Comparison of ENCODE assay signal across 8 cellular contexts in the genomic region with DNA sequence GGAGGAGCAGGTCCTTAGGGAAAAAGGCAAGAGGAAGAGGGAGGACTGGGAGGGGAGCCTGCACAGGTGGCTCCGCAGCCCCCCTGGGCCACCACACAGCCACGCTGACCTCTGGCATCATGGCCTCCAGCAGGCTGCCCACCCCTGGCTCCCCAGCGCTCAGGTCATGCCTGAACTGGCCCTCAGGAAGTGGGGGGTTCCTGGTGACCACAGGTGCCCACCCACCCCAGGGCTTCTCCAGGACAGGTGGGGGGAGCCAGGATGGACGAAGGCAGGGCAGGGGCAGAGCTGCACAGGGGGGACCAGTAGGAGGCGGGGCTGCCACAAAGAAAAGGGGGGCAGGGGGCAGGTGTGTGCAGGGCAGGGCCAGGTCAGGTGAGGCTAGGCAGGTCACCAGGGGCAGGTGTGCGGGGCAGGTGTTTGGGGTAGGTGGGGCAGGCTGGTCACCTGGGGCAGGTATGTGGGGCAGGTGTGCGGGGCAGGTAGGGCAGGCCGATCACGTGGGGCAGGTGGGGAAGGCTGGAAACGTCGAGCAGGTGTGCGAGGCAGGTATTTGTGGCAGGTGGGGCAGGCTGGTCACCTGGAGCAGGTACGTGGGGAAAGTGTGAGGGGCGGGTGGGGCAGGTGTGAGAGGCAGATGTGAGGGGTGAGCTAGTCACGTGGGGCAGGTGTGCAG. TPM values are rescaled to one million over a fixed set of nuclear protein-coding genes. Genes with fewer than 3 reads are reported as not detected.
DNase-seq lines count a peak whose midpoint lies in the region; ATAC-seq and TF ChIP-seq lines count a peak whose summit lies in the region.

No MANE protein-coding gene starts in this region.

- no peak for TF ChIP-seq POLR2A in heart left ventricle (IDR thresholded peaks at IDR 0.05)

- DNase-seq in heart left ventricle (peak in 4 of 5 donors; percentile 35 to 64 (median 44)), left ventricle myocardium superior (no peak), left colon (peak; percentile 28 to 71), upper lobe of right lung (peak; percentile 73), NCI-H526 (lab: John Stamatoyannopoulos, UW) (no peak), GM13976 (ENCODE audit: low spot score) (no peak), cortex of kidney (lab: John Stamatoyannopoulos, UW) (no peak)
- DNase-seq in activated CD8-positive, alpha-beta T cell treated with anti-CD3 and anti-CD28 coated beads for 36 hours: no peak

- H3K27ac ChIP-seq in heart left ventricle (peak overlapping the region in 11 of 12 donors; percentile 12 to 100 (median 98)), upper lobe of right lung (peak overlapping the region; percentile 99)

- ATAC-seq in heart left ventricle: no peak
- ATAC-seq in left ventricle myocardium superior: no peak
- ATAC-seq in activated CD8-positive, alpha-beta T cell treated with anti-CD3 and anti-CD28 coated beads for 36 hours: no peak
- no peak for ATAC-seq in left colon
- ATAC-seq in upper lobe of right lung: no peak

- intact Hi-C loops in heart left ventricle (cut with DNase I): loop anchor here in 1 of 10 donors (5.0 kb wide), 1 partner anchor 82 kb away; no protein-coding TSS in a partner anchor
- intact Hi-C loops in left ventricle myocardium superior (cut with micrococcal nuclease): no loop called here
- intact Hi-C loops in activated CD8-positive, alpha-beta T cell treated with anti-CD3 and anti-CD28 coated beads for 36 hours (cut with micrococcal nuclease): no loop called here
- intact Hi-C loops in left colon (cut with DNase I, micrococcal nuclease): no loop called here
- intact Hi-C loops in upper lobe of right lung (cut with DNase I): no loop called here

- H3K36me3 Mint-ChIP-seq in activated CD8-positive, alpha-beta T cell treated with anti-CD3 and anti-CD28 coated beads for 36 hours (ENCODE audit: low read depth): peaks cover 26% of the 10 kb centered on the region

- H3K4me3 Mint-ChIP-seq in activated CD8-positive, alpha-beta T cell treated with anti-CD3 and anti-CD28 coated beads for 36 hours: peak overlapping the region; percentile 88

- no peaks in the 10 kb centered on the region for H3K9me3 Mint-ChIP-seq in activated CD8-positive, alpha-beta T cell treated with anti-CD3 and anti-CD28 coated beads for 36 hours

- H3K9me3 ChIP-seq in heart left ventricle: no peaks in the 10 kb centered on the region
- H3K9me3 ChIP-seq in upper lobe of right lung: no peaks in the 10 kb centered on the region

- peaks cover 0 to 19% (median 7%) of the 10 kb centered on the region in 9 donors for H3K36me3 ChIP-seq in heart left ventricle
- peaks cover 14% of the 10 kb centered on the region for H3K36me3 ChIP-seq in upper lobe of right lung

- TF ChIP-seq CTCF in heart left ventricle (IDR thresholded peaks at IDR 0.05): no peak
- TF ChIP-seq CTCF in activated CD8-positive, alpha-beta T cell treated with anti-CD3 and anti-CD28 coated beads for 36 hours (IDR thresholded peaks at IDR 0.05): no peak
- TF ChIP-seq CTCF in upper lobe of right lung (IDR thresholded peaks at IDR 0.05): no peak
- no peak for TF ChIP-seq CTCF in GM13976 (IDR thresholded peaks at IDR 0.05; ENCODE audit: borderline replicate concordance, control extremely low read depth, extremely low read depth, insufficient read depth, missing control alignments)

- in situ Hi-C loops in GM13976 (cut with MboI; ENCODE audit: low sequenced_read_pairs, unreplicated experiment): no loop called here

- H3K4me1 Mint-ChIP-seq in activated CD8-positive, alpha-beta T cell treated with anti-CD3 and anti-CD28 coated beads for 36 hours (ENCODE audit: low read depth): peaks cover 59% of the 10 kb centered on the region

- H3K4me1 ChIP-seq in heart left ventricle (peaks cover 8 to 45% (median 32%) of the 10 kb centered on the region in 12 donors), upper lobe of right lung (peaks cover 32% of the 10 kb centered on the region)

- 58 to 68% (median 65%) methylated on average over 13 to 15 of the region's 15 CpGs for WGBS in heart left ventricle, 4 donors

- CTCF ChIA-PET in activated CD8-positive, alpha-beta T cell treated with anti-CD3 and anti-CD28 coated beads for 36 hours (lab: Charles Lee): interaction anchor here (1.6 kb wide), 1 partner anchor 12 kb away, joined by 6 read pairs; no protein-coding TSS in a partner anchor

- H3K27me3 ChIP-seq in heart left ventricle: no peaks in the 10 kb centered on the region
- no peaks in the 10 kb centered on the region for H3K27me3 ChIP-seq in upper lobe of right lung

- H3K27me3 Mint-ChIP-seq in activated CD8-positive, alpha-beta T cell treated with anti-CD3 and anti-CD28 coated beads for 36 hours: no peaks in the 10 kb centered on the region

- peak overlapping the region; percentile 89 for H3K27ac Mint-ChIP-seq in activated CD8-positive, alpha-beta T cell treated with anti-CD3 and anti-CD28 coated beads for 36 hours

- H3K4me3 ChIP-seq in heart left ventricle (peak overlapping the region in 11 of 12 donors; percentile 28 to 99 (median 95)), upper lobe of right lung (peak overlapping the region; percentile 71)

- POLR2A ChIA-PET in activated CD8-positive, alpha-beta T cell treated with anti-CD3 and anti-CD28 coated beads for 36 hours (lab: Charles Lee): interaction anchor here (0.8 to 4.1 kb wide), 4 partner anchors 10 to 116 kb away, joined by 4 to 20 read pairs (median 4); partner anchors contain the start of gene SCT

RNA-seq across cellular contexts. Expression of gene DEAF1, which starts 1.0 kb away (rescaled TPM):
- total RNA-seq in heart left ventricle: 10 to 100 TPM; 11.8 to 25.6 (median 15.1) TPM
- 10 to 100 TPM; 14.3 to 17.8 TPM for polyA plus RNA-seq in heart left ventricle
- total RNA-seq in left ventricle myocardium superior: 15.9 TPM
- total RNA-seq in activated CD8-positive, alpha-beta T cell treated with anti-CD3 and anti-CD28 coated beads for 36 hours: 10 to 100 TPM; 59.1 to 59.3 TPM
- total RNA-seq in left colon: 10 to 100 TPM; 24.1 to 27.1 TPM
- 27.1 TPM for total RNA-seq in upper lobe of right lung

RNA-seq across cellular contexts. Expression of gene TMEM80, which starts 1.6 kb away (rescaled TPM):
- 10 to 100 TPM in 7 of 9 donors, 1 to 10 TPM in 2; 8.9 to 18.2 (median 15.0) TPM for total RNA-seq in heart left ventricle
- polyA plus RNA-seq in heart left ventricle: 10 to 100 TPM in 1 of 2 donors, 1 to 10 TPM in 1; 8.0 to 14.9 TPM
- 9.0 TPM for total RNA-seq in left ventricle myocardium superior
- total RNA-seq in activated CD8-positive, alpha-beta T cell treated with anti-CD3 and anti-CD28 coated beads for 36 hours: 10 to 100 TPM; 10.6 to 12.5 TPM
- 10 to 100 TPM; 26.9 to 31.3 TPM for total RNA-seq in left colon
- 33.2 TPM for total RNA-seq in upper lobe of right lung

RNA-seq across cellular contexts. Expression of gene EPS8L2, which starts 12.0 kb away (rescaled TPM):
- total RNA-seq in heart left ventricle (10 to 100 TPM in 1 of 9 donors, 1 to 10 TPM in 7, under 1 TPM in 1; 0.72 to 15.5 (median 1.5) TPM), left ventricle myocardium superior (3.3 TPM), left colon (100 to 1,000 TPM; 248 to 294 TPM), upper lobe of right lung (155 TPM)
- polyA plus RNA-seq in heart left ventricle: 1 to 10 TPM; 1.5 to 2.6 TPM
- total RNA-seq in activated CD8-positive, alpha-beta T cell treated with anti-CD3 and anti-CD28 coated beads for 36 hours: 10 to 100 TPM; 15.0 to 16.7 TPM

RNA-seq across cellular contexts. Expression of gene TALDO1, which starts 53.2 kb away (rescaled TPM):
- 100 to 1,000 TPM in 5 of 9 donors, 10 to 100 TPM in 4; 80.5 to 145 (median 105) TPM for total RNA-seq in heart left ventricle
- 100 to 1,000 TPM in 1 of 2 donors, 10 to 100 TPM in 1; 66.9 to 123 TPM for polyA plus RNA-seq in heart left ventricle
- 103 TPM for total RNA-seq in left ventricle myocardium superior
- total RNA-seq in activated CD8-positive, alpha-beta T cell treated with anti-CD3 and anti-CD28 coated beads for 36 hours: 100 to 1,000 TPM; 234 to 241 TPM
- total RNA-seq in left colon: 100 to 1,000 TPM; 159 to 186 TPM
- total RNA-seq in upper lobe of right lung: 196 TPM

RNA-seq across cellular contexts. Expression of gene DRD4, which starts 57.0 kb away (rescaled TPM):
- total RNA-seq in heart left ventricle (1 to 10 TPM in 1 of 9 donors, under 1 TPM in 5, not detected in 3; 0.20 to 1.0 (median 0.48) TPM), left ventricle myocardium superior (not detected), left colon (1 to 10 TPM; 1.3 to 1.9 TPM), upper lobe of right lung (1.2 TPM)
- polyA plus RNA-seq in heart left ventricle: under 1 TPM in 1 of 2 donors, not detected in 1; 0.07 TPM
- total RNA-seq in activated CD8-positive, alpha-beta T cell treated with anti-CD3 and anti-CD28 coated beads for 36 hours: under 1 TPM; 0.88 to 0.89 TPM

Comparison
In these comparisons a context has a peak if more than half of its experiments do, and no peak if none do; other contexts are left out.
1. DNase-seq: peak in heart left ventricle (4 of 5), left colon (2 of 2) and upper lobe of right lung (single experiment); none in left ventricle myocardium superior (single experiment), activated CD8-positive, alpha-beta T cell treated with anti-CD3 and anti-CD28 coated beads for 36 hours (single experiment), NCI-H526 (0 of 2), GM13976 (single experiment) and cortex of kidney (single experiment).